Comparison of ENCODE assay signal across 2 cellular contexts in genomic region chr3:14301558-14301957, GRCh38.
TF ChIP-seq lines count a peak whose summit lies in the region.

No MANE protein-coding gene starts in this region.

TF ChIP-seq in WTC11, 78 proteins besides CTCF, POLR2A, EP300 and RAD21:
- no peak for TF ChIP-seq ARID4B (CRISPR knock-in tag; IDR thresholded peaks at IDR 0.05; ENCODE audit: borderline replicate concordance)
- no peak for TF ChIP-seq ZNF138 (CRISPR knock-in tag; conservative IDR thresholded peaks at IDR 0.05)
- TF ChIP-seq ETV6 (CRISPR knock-in tag; IDR thresholded peaks at IDR 0.05): no peak
- TF ChIP-seq, protein P1, sequence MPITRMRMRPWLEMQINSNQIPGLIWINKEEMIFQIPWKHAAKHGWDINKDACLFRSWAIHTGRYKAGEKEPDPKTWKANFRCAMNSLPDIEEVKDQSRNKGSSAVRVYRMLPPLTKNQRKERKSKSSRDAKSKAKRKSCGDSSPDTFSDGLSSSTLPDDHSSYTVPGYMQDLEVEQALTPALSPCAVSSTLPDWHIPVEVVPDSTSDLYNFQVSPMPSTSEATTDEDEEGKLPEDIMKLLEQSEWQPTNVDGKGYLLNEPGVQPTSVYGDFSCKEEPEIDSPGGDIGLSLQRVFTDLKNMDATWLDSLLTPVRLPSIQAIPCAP (CRISPR knock-in tag; IDR thresholded peaks at IDR 0.05): no peak
- no peak for TF ChIP-seq NFATC4 (CRISPR knock-in tag; IDR thresholded peaks at IDR 0.05)
- TF ChIP-seq, protein P2, sequence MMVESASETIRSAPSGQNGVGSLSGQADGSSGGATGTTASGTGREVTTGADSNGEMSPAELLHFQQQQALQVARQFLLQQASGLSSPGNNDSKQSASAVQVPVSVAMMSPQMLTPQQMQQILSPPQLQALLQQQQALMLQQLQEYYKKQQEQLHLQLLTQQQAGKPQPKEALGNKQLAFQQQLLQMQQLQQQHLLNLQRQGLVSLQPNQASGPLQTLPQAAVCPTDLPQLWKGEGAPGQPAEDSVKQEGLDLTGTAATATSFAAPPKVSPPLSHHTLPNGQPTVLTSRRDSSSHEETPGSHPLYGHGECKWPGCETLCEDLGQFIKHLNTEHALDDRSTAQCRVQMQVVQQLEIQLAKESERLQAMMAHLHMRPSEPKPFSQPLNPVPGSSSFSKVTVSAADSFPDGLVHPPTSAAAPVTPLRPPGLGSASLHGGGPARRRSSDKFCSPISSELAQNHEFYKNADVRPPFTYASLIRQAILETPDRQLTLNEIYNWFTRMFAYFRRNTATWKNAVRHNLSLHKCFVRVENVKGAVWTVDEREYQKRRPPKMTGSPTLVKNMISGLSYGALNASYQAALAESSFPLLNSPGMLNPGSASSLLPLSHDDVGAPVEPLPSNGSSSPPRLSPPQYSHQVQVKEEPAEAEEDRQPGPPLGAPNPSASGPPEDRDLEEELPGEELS (CRISPR knock-in tag; IDR thresholded peaks at IDR 0.05): no peak
- no peak for TF ChIP-seq USF2 (CRISPR knock-in tag; IDR thresholded peaks at IDR 0.05)

TF ChIP-seq in HepG2, 621 proteins besides CTCF, POLR2A, EP300 and RAD21 (continued from another document and continues in another):
- TF ChIP-seq ZNF687 (CRISPR knock-in tag; IDR thresholded peaks at IDR 0.05) (peak; percentile 33), SMARCE1 (IDR thresholded peaks at IDR 0.05; ENCODE audit: borderline replicate concordance) (no peak), MED13 (CRISPR knock-in tag; IDR thresholded peaks at IDR 0.05) (no peak), ZNF225 (CRISPR knock-in tag; IDR thresholded peaks at IDR 0.05) (no peak), MIER3 (CRISPR knock-in tag; IDR thresholded peaks at IDR 0.05; ENCODE audit: borderline replicate concordance) (no peak), ATF7-NPFF (CRISPR knock-in tag; IDR thresholded peaks at IDR 0.05; ENCODE audit: low read depth) (no peak), AFF4 (CRISPR knock-in tag; IDR thresholded peaks at IDR 0.05) (no peak), RARG (CRISPR knock-in tag; IDR thresholded peaks at IDR 0.05; ENCODE audit: low read depth) (no peak), ZKSCAN5 (CRISPR knock-in tag; IDR thresholded peaks at IDR 0.05) (no peak), EED (CRISPR knock-in tag; IDR thresholded peaks at IDR 0.05) (no peak), ZNF292 (CRISPR knock-in tag; IDR thresholded peaks at IDR 0.05; ENCODE audit: borderline replicate concordance, low read depth) (no peak), ZNF883 (CRISPR knock-in tag; IDR thresholded peaks at IDR 0.05; ENCODE audit: not compliant biosample characterization) (no peak), ZNF766 (CRISPR knock-in tag; IDR thresholded peaks at IDR 0.05; ENCODE audit: borderline replicate concordance) (no peak), SALL1 (CRISPR knock-in tag; IDR thresholded peaks at IDR 0.05) (peak; percentile 38; the same call in 1 of the 2 replicates), KAT8 (CRISPR knock-in tag; IDR thresholded peaks at IDR 0.05) (0 out of 2 replicates have a peak, but pooled peaks have one; percentile 24), KLF12 (CRISPR knock-in tag; IDR thresholded peaks at IDR 0.05; ENCODE audit: borderline replicate concordance) (no peak), ZBTB10 (CRISPR knock-in tag; IDR thresholded peaks at IDR 0.05; ENCODE audit: borderline replicate concordance) (no peak), POLR2AphosphoS5 (IDR thresholded peaks at IDR 0.05; ENCODE audit: low read depth, low read length) (no peak), PLRG1 (conservative IDR thresholded peaks at IDR 0.05) (no peak), ZMAT3 (CRISPR knock-in tag; conservative IDR thresholded peaks at IDR 0.05) (no peak), ZNF562 (CRISPR knock-in tag; IDR thresholded peaks at IDR 0.05; ENCODE audit: borderline replicate concordance) (no peak), ZNF740 (CRISPR knock-in tag; IDR thresholded peaks at IDR 0.05) (no peak), NONO (IDR thresholded peaks at IDR 0.05) (no peak), NONO (CRISPR knock-in tag; conservative IDR thresholded peaks at IDR 0.05) (no peak), MAFK (conservative IDR thresholded peaks at IDR 0.05 in 1 of 2, IDR thresholded peaks at IDR 0.05 in 1 of 2; ENCODE audit: low read length in 2 of 2) (no peak), KDM6A (CRISPR knock-in tag; IDR thresholded peaks at IDR 0.05; ENCODE audit: low read depth) (no peak), ZNF644 (CRISPR knock-in tag; IDR thresholded peaks at IDR 0.05; ENCODE audit: low read depth) (no peak), ZKSCAN1 (IDR thresholded peaks at IDR 0.05; ENCODE audit: low read length) (no peak), RBAK (CRISPR knock-in tag; IDR thresholded peaks at IDR 0.05) (no peak), ZMYM4 (CRISPR knock-in tag; IDR thresholded peaks at IDR 0.05) (no peak)
- TF ChIP-seq, protein P3, sequence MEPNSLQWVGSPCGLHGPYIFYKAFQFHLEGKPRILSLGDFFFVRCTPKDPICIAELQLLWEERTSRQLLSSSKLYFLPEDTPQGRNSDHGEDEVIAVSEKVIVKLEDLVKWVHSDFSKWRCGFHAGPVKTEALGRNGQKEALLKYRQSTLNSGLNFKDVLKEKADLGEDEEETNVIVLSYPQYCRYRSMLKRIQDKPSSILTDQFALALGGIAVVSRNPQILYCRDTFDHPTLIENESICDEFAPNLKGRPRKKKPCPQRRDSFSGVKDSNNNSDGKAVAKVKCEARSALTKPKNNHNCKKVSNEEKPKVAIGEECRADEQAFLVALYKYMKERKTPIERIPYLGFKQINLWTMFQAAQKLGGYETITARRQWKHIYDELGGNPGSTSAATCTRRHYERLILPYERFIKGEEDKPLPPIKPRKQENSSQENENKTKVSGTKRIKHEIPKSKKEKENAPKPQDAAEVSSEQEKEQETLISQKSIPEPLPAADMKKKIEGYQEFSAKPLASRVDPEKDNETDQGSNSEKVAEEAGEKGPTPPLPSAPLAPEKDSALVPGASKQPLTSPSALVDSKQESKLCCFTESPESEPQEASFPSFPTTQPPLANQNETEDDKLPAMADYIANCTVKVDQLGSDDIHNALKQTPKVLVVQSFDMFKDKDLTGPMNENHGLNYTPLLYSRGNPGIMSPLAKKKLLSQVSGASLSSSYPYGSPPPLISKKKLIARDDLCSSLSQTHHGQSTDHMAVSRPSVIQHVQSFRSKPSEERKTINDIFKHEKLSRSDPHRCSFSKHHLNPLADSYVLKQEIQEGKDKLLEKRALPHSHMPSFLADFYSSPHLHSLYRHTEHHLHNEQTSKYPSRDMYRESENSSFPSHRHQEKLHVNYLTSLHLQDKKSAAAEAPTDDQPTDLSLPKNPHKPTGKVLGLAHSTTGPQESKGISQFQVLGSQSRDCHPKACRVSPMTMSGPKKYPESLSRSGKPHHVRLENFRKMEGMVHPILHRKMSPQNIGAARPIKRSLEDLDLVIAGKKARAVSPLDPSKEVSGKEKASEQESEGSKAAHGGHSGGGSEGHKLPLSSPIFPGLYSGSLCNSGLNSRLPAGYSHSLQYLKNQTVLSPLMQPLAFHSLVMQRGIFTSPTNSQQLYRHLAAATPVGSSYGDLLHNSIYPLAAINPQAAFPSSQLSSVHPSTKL (CRISPR knock-in tag; IDR thresholded peaks at IDR 0.05): peak; percentile 27; the same call in 1 of the 2 replicates
- TF ChIP-seq, protein P4, sequence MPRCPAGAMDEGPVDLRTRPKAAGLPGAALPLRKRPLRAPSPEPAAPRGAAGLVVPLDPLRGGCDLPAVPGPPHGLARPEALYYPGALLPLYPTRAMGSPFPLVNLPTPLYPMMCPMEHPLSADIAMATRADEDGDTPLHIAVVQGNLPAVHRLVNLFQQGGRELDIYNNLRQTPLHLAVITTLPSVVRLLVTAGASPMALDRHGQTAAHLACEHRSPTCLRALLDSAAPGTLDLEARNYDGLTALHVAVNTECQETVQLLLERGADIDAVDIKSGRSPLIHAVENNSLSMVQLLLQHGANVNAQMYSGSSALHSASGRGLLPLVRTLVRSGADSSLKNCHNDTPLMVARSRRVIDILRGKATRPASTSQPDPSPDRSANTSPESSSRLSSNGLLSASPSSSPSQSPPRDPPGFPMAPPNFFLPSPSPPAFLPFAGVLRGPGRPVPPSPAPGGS (CRISPR knock-in tag; IDR thresholded peaks at IDR 0.05): no peak
- TF ChIP-seq, protein P5, sequence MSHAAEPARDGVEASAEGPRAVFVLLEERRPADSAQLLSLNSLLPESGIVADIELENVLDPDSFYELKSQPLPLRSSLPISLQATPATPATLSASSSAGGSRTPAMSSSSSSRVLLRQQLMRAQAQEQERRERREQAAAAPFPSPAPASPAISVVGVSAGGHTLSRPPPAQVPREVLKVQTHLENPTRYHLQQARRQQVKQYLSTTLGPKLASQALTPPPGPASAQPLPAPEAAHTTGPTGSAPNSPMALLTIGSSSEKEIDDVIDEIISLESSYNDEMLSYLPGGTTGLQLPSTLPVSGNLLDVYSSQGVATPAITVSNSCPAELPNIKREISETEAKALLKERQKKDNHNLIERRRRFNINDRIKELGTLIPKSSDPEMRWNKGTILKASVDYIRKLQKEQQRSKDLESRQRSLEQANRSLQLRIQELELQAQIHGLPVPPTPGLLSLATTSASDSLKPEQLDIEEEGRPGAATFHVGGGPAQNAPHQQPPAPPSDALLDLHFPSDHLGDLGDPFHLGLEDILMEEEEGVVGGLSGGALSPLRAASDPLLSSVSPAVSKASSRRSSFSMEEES (CRISPR knock-in tag; IDR thresholded peaks at IDR 0.05): no peak
- TF ChIP-seq, protein P6, sequence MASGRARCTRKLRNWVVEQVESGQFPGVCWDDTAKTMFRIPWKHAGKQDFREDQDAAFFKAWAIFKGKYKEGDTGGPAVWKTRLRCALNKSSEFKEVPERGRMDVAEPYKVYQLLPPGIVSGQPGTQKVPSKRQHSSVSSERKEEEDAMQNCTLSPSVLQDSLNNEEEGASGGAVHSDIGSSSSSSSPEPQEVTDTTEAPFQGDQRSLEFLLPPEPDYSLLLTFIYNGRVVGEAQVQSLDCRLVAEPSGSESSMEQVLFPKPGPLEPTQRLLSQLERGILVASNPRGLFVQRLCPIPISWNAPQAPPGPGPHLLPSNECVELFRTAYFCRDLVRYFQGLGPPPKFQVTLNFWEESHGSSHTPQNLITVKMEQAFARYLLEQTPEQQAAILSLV (CRISPR knock-in tag; IDR thresholded peaks at IDR 0.05; ENCODE audit: borderline replicate concordance): no peak
